Comparison of ENCODE assay signal across 1 cellular context in genomic region chr5:42806701-42807262, GRCh38.
TF ChIP-seq lines count a peak whose summit lies in the region.

No MANE protein-coding gene starts in this region.

TF ChIP-seq in HepG2, 621 proteins besides CTCF, POLR2A, EP300 and RAD21 (continued from another document):
- TF ChIP-seq ZFP91 (CRISPR knock-in tag; IDR thresholded peaks at IDR 0.05; ENCODE audit: borderline replicate concordance) (no peak), IRF1 (CRISPR knock-in tag; IDR thresholded peaks at IDR 0.05; ENCODE audit: low read depth) (no peak), MAFK (conservative IDR thresholded peaks at IDR 0.05 in 1 of 2, IDR thresholded peaks at IDR 0.05 in 1 of 2; ENCODE audit: low read length in 2 of 2) (no peak), ZNF784 (CRISPR knock-in tag; IDR thresholded peaks at IDR 0.05; ENCODE audit: borderline replicate concordance) (no peak), NAIF1 (CRISPR knock-in tag; IDR thresholded peaks at IDR 0.05; ENCODE audit: borderline replicate concordance) (no peak), FOXK2 (IDR thresholded peaks at IDR 0.05) (no peak), JUN (CRISPR knock-in tag; IDR thresholded peaks at IDR 0.05) (no peak), RORA (CRISPR knock-in tag; IDR thresholded peaks at IDR 0.05) (no peak), PRPF4 (IDR thresholded peaks at IDR 0.05; ENCODE audit: low read depth, low read length, poor library complexity, severe bottlenecking) (no peak), MBNL3 (CRISPR knock-in tag; conservative IDR thresholded peaks at IDR 0.05) (no peak), KLF9 (CRISPR knock-in tag; IDR thresholded peaks at IDR 0.05; ENCODE audit: low read depth) (no peak), PPARG (CRISPR knock-in tag; conservative IDR thresholded peaks at IDR 0.05) (no peak), PAF1 (CRISPR knock-in tag; IDR thresholded peaks at IDR 0.05) (peak; percentile 2; the same call in 1 of the 2 replicates), ZNF737 (CRISPR knock-in tag; IDR thresholded peaks at IDR 0.05; ENCODE audit: borderline replicate concordance) (no peak), HIVEP1 (CRISPR knock-in tag; IDR thresholded peaks at IDR 0.05) (no peak), CCAR2 (optimal IDR thresholded peaks at IDR 0.05; ENCODE audit: low read depth, low read length) (no peak), AGO1 (IDR thresholded peaks at IDR 0.05; ENCODE audit: low read depth, low read length, poor library complexity, severe bottlenecking) (peak; percentile 93), DR1 (CRISPR knock-in tag; IDR thresholded peaks at IDR 0.05) (no peak), AGO2 (optimal IDR thresholded peaks at IDR 0.05; ENCODE audit: low read depth, low read length) (peak; percentile 59), FOXC1 (CRISPR knock-in tag; IDR thresholded peaks at IDR 0.05; ENCODE audit: borderline replicate concordance) (no peak), REL (CRISPR knock-in tag; conservative IDR thresholded peaks at IDR 0.05) (no peak), ZNF709 (CRISPR knock-in tag; IDR thresholded peaks at IDR 0.05) (no peak), TOPORS (CRISPR knock-in tag; IDR thresholded peaks at IDR 0.05) (no peak), ZNF160 (CRISPR knock-in tag; IDR thresholded peaks at IDR 0.05) (no peak), LBX2 (CRISPR knock-in tag; IDR thresholded peaks at IDR 0.05; ENCODE audit: borderline replicate concordance) (no peak), TEAD2 (CRISPR knock-in tag; IDR thresholded peaks at IDR 0.05) (no peak), GPBP1L1 (CRISPR knock-in tag; IDR thresholded peaks at IDR 0.05) (no peak), BATF2 (CRISPR knock-in tag; IDR thresholded peaks at IDR 0.05) (no peak), ZSCAN29 (CRISPR knock-in tag; conservative IDR thresholded peaks at IDR 0.05) (no peak), ZNF724P (CRISPR knock-in tag; IDR thresholded peaks at IDR 0.05; ENCODE audit: borderline replicate concordance) (no peak), GRHL1 (CRISPR knock-in tag; conservative IDR thresholded peaks at IDR 0.05) (no peak), NFE2L1 (CRISPR knock-in tag; IDR thresholded peaks at IDR 0.05; ENCODE audit: borderline replicate concordance) (no peak), NR2F1 (CRISPR knock-in tag; IDR thresholded peaks at IDR 0.05) (no peak), ZNF607 (CRISPR knock-in tag; IDR thresholded peaks at IDR 0.05; ENCODE audit: borderline replicate concordance) (no peak), GLI4 (CRISPR knock-in tag; IDR thresholded peaks at IDR 0.05; ENCODE audit: borderline replicate concordance) (no peak), SIN3A (IDR thresholded peaks at IDR 0.05; ENCODE audit: borderline replicate concordance, low read depth, low read length) (no peak), HNRNPL (IDR thresholded peaks at IDR 0.05; ENCODE audit: low read depth, low read length) (0 out of 2 replicates have a peak, but pooled peaks have one; percentile 60), RCOR2 (CRISPR knock-in tag; IDR thresholded peaks at IDR 0.05) (no peak), ZBTB7B (CRISPR knock-in tag; IDR thresholded peaks at IDR 0.05) (no peak), ZNF816 (CRISPR knock-in tag; IDR thresholded peaks at IDR 0.05; ENCODE audit: borderline replicate concordance) (0 out of 2 replicates have a peak, but pooled peaks have one; percentile 24), SIX1 (CRISPR knock-in tag; IDR thresholded peaks at IDR 0.05; ENCODE audit: borderline replicate concordance) (no peak), RFX5 (IDR thresholded peaks at IDR 0.05; ENCODE audit: low read depth, low read length) (no peak), HNRNPK (IDR thresholded peaks at IDR 0.05; ENCODE audit: low read depth, low read length, poor library complexity, severe bottlenecking) (no peak), ZNF562 (CRISPR knock-in tag; IDR thresholded peaks at IDR 0.05; ENCODE audit: borderline replicate concordance) (no peak), ZNF292 (CRISPR knock-in tag; IDR thresholded peaks at IDR 0.05; ENCODE audit: borderline replicate concordance, low read depth) (no peak), ARID2 (CRISPR knock-in tag; IDR thresholded peaks at IDR 0.05; ENCODE audit: borderline replicate concordance) (0 out of 2 replicates have a peak, but pooled peaks have one; percentile 42), IRF9 (CRISPR knock-in tag; IDR thresholded peaks at IDR 0.05; ENCODE audit: borderline replicate concordance) (no peak), ZNF225 (CRISPR knock-in tag; IDR thresholded peaks at IDR 0.05) (no peak)
